In the genomic region with DNA sequence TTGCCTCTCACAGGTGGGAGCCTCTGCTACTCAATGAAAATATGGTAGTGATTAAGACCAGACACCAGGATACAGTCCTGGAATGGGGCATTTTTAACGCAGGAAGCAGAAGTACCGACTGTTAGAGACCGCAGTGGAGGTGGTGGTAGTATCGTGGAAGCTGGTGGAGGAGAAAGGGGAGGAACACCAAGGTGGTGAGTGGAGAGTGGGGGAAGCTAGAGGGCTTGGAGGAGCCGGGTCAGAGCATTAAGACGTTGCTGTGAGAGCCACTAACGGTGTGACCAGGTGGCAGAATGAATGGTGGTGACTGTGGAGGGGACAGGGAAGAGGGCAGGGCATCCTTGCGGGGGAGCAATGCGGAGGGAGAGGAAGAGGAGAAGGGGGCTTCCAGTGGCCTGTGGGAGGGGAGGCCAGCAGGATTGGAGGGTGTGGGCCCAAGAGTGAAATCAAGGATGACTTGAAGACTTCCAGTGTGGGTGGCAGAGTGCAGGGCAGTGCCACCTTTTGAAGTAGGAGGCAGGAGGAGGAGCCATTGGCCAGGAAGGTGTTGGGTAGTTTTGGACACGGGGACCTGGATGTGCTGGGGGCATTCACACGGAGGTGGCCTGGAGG, we compare ENCODE assay signal across 18 cellular contexts. TPM values are rescaled to one million over a fixed set of nuclear protein-coding genes. Genes with fewer than 3 reads are reported as not detected.
DNase-seq lines count a peak whose midpoint lies in the region; ATAC-seq and TF ChIP-seq lines count a peak whose summit lies in the region.
"Had no signal": no experiment of that assay in that cellular context is flagged by ENCODE, and none has a peak within 500 bp of the region (broad histone marks: within the 10 kb centered on the region; RNA-seq: fewer than 3 reads in every experiment).

No MANE protein-coding gene starts in this region.

- DNase-seq in activated T-cell treated with anti-CD3 and anti-CD28 coated beads, Interleukin-2, amount 50 U/mL, for 72 hours: no peak
- DNase-seq in activated T-cell treated with anti-CD3 and anti-CD28 coated beads, Interleukin-2, amount 50 U/mL, for 1 hour: no peak
- DNase-seq in UCSD-AML1 (lab: John Stamatoyannopoulos, UW; ENCODE audit: unreplicated experiment) (peak; percentile 40), neural crest cell (ENCODE audit: low read depth, low spot score) (no peak), NCI-H748 treated with DMSO at 0.1 percent for 48 hours (lab: John Stamatoyannopoulos, UW) (no peak), inferior parietal cortex (ENCODE audit: extremely low spot score) (no peak)
- DNase-seq: activated CD4-positive, alpha-beta T cell treated with anti-CD3 and anti-CD28 coated beads, Interleukin-2, amount 50 U/mL, for 48 hours; midbrain; NCI-H345; psoas muscle; stimulated activated CD4-positive, alpha-beta T cell treated with anti-CD3 and anti-CD28 coated beads, Interleukin-15, amount 100 ng/mL, for 24 hours; transverse colon had no signal

- no peaks in the 10 kb centered on the region for H3K9me3 Mint-ChIP-seq in activated T-cell treated with anti-CD3 and anti-CD28 coated beads, Interleukin-2, amount 50 U/mL, for 72 hours
- no peaks in the 10 kb centered on the region for H3K9me3 Mint-ChIP-seq in IgD-negative memory B cell
- H3K9me3 Mint-ChIP-seq in neural crest cell: no peaks in the 10 kb centered on the region
- H3K9me3 Mint-ChIP-seq: activated naive CD4-positive, alpha-beta T cell treated with anti-CD3 and anti-CD28 coated beads, Interleukin-2, amount 50 U/mL, for 72 hours; central memory CD8-positive, alpha-beta T cell had no signal

- no peak for ATAC-seq in activated T-cell treated with anti-CD3 and anti-CD28 coated beads, Interleukin-2, amount 50 U/mL, for 72 hours (replicated peaks in 1 of 2)
- ATAC-seq in GM21515 (IDR thresholded peaks at IDR 0.05; ENCODE audit: unreplicated experiment): no peak
- ATAC-seq: activated naive CD4-positive, alpha-beta T cell treated with anti-CD3 and anti-CD28 coated beads, Interleukin-2, amount 50 U/mL, for 72 hours; gastroesophageal sphincter; Panc1; psoas muscle had no signal

- H3K36me3 Mint-ChIP-seq in activated T-cell treated with anti-CD3 and anti-CD28 coated beads, Interleukin-2, amount 50 U/mL, for 72 hours (ENCODE audit: insufficient read depth in 2 of 2): no peaks in the 10 kb centered on the region
- no peaks in the 10 kb centered on the region for H3K36me3 Mint-ChIP-seq in IgD-negative memory B cell
- H3K36me3 Mint-ChIP-seq in neural crest cell (ENCODE audit: low read depth): no peaks in the 10 kb centered on the region

- peaks cover 50% of the 10 kb centered on the region for H3K4me1 Mint-ChIP-seq in activated T-cell treated with anti-CD3 and anti-CD28 coated beads, Interleukin-2, amount 50 U/mL, for 72 hours (ENCODE audit: low read depth)
- H3K4me1 Mint-ChIP-seq in IgD-negative memory B cell (peaks cover 11 to 15% (median 15%) of the 10 kb centered on the region in 3 donors), neural crest cell (peaks cover 29% of the 10 kb centered on the region)

- peak overlapping the region; percentile 75 to 76 for H3K4me3 Mint-ChIP-seq in activated T-cell treated with anti-CD3 and anti-CD28 coated beads, Interleukin-2, amount 50 U/mL, for 72 hours
- H3K4me3 Mint-ChIP-seq in IgD-negative memory B cell: peak overlapping the region in 3 of 4 donors; percentile 34 to 62 (median 55)
- H3K4me3 Mint-ChIP-seq in neural crest cell: peak overlapping the region; percentile 77

- TF ChIP-seq CTCF in neural crest cell (conservative IDR thresholded peaks at IDR 0.05): no peak

- H3K27me3 Mint-ChIP-seq in activated T-cell treated with anti-CD3 and anti-CD28 coated beads, Interleukin-2, amount 50 U/mL, for 72 hours (ENCODE audit: low read depth): peaks cover 5% of the 10 kb centered on the region
- H3K27me3 Mint-ChIP-seq in IgD-negative memory B cell (peaks cover 6% of the 10 kb centered on the region), neural crest cell (ENCODE audit: low read depth) (peaks cover 12% of the 10 kb centered on the region)

- H3K27ac Mint-ChIP-seq in activated T-cell treated with anti-CD3 and anti-CD28 coated beads, Interleukin-2, amount 50 U/mL, for 72 hours: no peak overlapping the region
- H3K27ac Mint-ChIP-seq in IgD-negative memory B cell: peak overlapping the region in 2 of 3 donors; percentile 59 to 70
- H3K27ac Mint-ChIP-seq in neural crest cell (ENCODE audit: unreplicated experiment): no peak overlapping the region

RNA-seq across cellular contexts. Expression of a gene that starts 1.6 kb away (rescaled TPM):
- total RNA-seq in activated T-cell treated with anti-CD3 and anti-CD28 coated beads, Interleukin-2, amount 50 U/mL, for 72 hours: 10 to 100 TPM; 35.6 to 41.6 TPM
- polyA plus RNA-seq in IgD-negative memory B cell: 19.5 TPM
- total RNA-seq in neural crest cell: 49.3 and 51.9 TPM in 2 replicates

RNA-seq across cellular contexts. Expression of a gene that starts 55.5 kb away (rescaled TPM):
- total RNA-seq in activated T-cell treated with anti-CD3 and anti-CD28 coated beads, Interleukin-2, amount 50 U/mL, for 72 hours: 10 to 100 TPM; 42.2 to 53.4 TPM
- 2.7 TPM for polyA plus RNA-seq in IgD-negative memory B cell
- 79.3 and 80.8 TPM in 2 replicates for total RNA-seq in neural crest cell

Comparison
In these comparisons a context has a peak if more than half of its experiments do, and no peak if none do; other contexts are left out.
1. H3K27ac Mint-ChIP-seq: peak in IgD-negative memory B cell (2 of 3); none in activated T-cell treated with anti-CD3 and anti-CD28 coated beads, Interleukin-2, amount 50 U/mL, for 72 hours (single experiment) and neural crest cell (single experiment).
2. Peak in every context shown above with its lines, with median percentiles within 50 percentile points of each other: H3K4me3 Mint-ChIP-seq.